12 cellular contexts compared by ENCODE assay signal in the genomic region with DNA sequence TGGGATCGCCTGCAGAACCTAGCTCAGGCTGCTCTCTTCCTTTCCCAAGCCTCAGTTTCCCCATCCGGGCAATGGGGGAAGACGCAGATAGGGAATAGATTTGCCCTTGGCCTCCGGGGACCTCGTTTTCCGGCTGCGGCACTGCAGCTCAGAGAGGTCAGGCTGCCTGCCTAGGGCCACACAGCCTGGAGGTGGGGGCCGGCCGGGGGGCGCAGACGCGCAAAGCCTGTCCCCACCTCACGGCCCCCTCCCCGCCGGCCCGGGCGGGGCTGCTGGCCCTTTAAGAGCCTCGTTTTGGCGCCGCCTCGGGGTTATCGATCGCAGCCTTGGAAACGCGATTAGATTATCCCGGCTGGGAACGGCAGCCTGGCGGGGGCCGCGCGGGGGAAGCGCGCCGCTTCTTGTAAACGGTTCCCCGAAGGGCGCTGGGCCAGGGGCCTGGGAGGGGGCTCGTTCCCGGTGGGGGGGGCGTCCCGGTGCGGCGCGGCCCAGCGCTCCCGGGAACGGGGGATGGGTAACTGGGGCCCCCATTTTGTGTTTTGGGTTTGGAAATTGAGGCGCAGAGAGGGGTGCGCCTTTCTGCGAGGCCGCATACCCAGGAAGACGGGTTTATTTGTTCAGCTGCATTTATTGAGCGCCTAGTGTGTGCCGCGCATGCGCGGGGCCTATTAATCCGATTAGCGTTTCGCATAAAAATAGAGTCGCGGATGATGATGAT. TPM values are rescaled to one million over a fixed set of nuclear protein-coding genes. Genes with fewer than 3 reads are reported as not detected.
DNase-seq lines count a peak whose midpoint lies in the region; ATAC-seq and TF ChIP-seq lines count a peak whose summit lies in the region.
"Had no signal": no experiment of that assay in that cellular context is flagged by ENCODE, and none has a peak within 500 bp of the region (broad histone marks: within the 10 kb centered on the region; RNA-seq: fewer than 3 reads in every experiment).

No MANE protein-coding gene starts in this region.

- H3K4me1 ChIP-seq in cardiac muscle cell (ENCODE audit: low read depth) (no peaks in the 10 kb centered on the region), adipocyte (ENCODE audit: control insufficient read depth, insufficient read depth, low read length) (no peaks in the 10 kb centered on the region), SJCRH30 (no peaks in the 10 kb centered on the region)

- intact Hi-C loops in left cardiac atrium (cut with DNase I): no loop called here

- H3K4me3 ChIP-seq in cardiac muscle cell (peak overlapping the region; percentile 9), adipocyte (ENCODE audit: low read length) (no peak overlapping the region), SJCRH30 (no peak overlapping the region)
- H3K4me3 ChIP-seq: psoas muscle had no signal

- H3K27me3 ChIP-seq in cardiac muscle cell: peaks cover 28% of the 10 kb centered on the region
- H3K27me3 ChIP-seq in adipocyte (replicated peaks; ENCODE audit: control insufficient read depth, insufficient read depth, low read length): peaks cover 44% of the 10 kb centered on the region
- peaks cover 6% of the 10 kb centered on the region; the same call in 1 of the 2 replicates for H3K27me3 ChIP-seq in SJCRH30

- H3K36me3 ChIP-seq in cardiac muscle cell: no peaks in the 10 kb centered on the region
- H3K36me3 ChIP-seq in adipocyte (ENCODE audit: control insufficient read depth, insufficient read depth, low read length, severe bottlenecking): no peaks in the 10 kb centered on the region
- H3K36me3 ChIP-seq in SJCRH30: no peaks in the 10 kb centered on the region

- no peak overlapping the region for H3K9ac ChIP-seq in adipocyte (ENCODE audit: low read length)

- DNase-seq in cardiac muscle cell (ENCODE audit: low read depth in 1 of 2, low spot score in 1 of 2): peak in 1 of 2 donors; percentile 40
- no peak for DNase-seq in left cardiac atrium
- DNase-seq in adipocyte (ENCODE audit: low read depth): peak; percentile 22
- peak; percentile 59 for DNase-seq in islet precursor cell
- DNase-seq in SJCRH30: no peak
- no peak for DNase-seq in putamen (ENCODE audit: low spot score)
- no peak for DNase-seq in activated CD4-positive, alpha-beta T cell treated with anti-CD3 and anti-CD28 coated beads, Interleukin-2, amount 50 U/mL, for 4 hours
- DNase-seq: activated B cell treated with CpG ODN at 0.5 μM for 24 hours, left ventricle myocardium superior, NCI-H2029, psoas muscle had no signal

- ATAC-seq in left cardiac atrium (no peak), GM21737 (IDR thresholded peaks at IDR 0.05; ENCODE audit: unreplicated experiment) (no peak)
- ATAC-seq: left ventricle myocardium superior, psoas muscle had no signal

- H3K9me3 ChIP-seq in cardiac muscle cell (ENCODE audit: low read depth) (no peaks in the 10 kb centered on the region), adipocyte (ENCODE audit: control insufficient read depth, low read length) (no peaks in the 10 kb centered on the region), SJCRH30 (replicated peaks) (no peaks in the 10 kb centered on the region)
- H3K9me3 ChIP-seq: psoas muscle had no signal

- no peak for TF ChIP-seq CTCF in cardiac muscle cell (IDR thresholded peaks at IDR 0.05; ENCODE audit: low read depth, low read length)

- H3K27ac ChIP-seq in cardiac muscle cell (no peak overlapping the region), SJCRH30 (no peak overlapping the region)
- H3K27ac ChIP-seq: psoas muscle had no signal

RNA-seq across cellular contexts. Expression of a gene that starts 23.4 kb away (rescaled TPM):
- total RNA-seq in cardiac muscle cell (250 and 281 TPM in 2 replicates), left cardiac atrium (10 to 100 TPM; 24.1 to 25.8 TPM)
- 110 and 136 TPM in 2 replicates for polyA plus RNA-seq in cardiac muscle cell
- 81.8 and 95.8 TPM in 2 replicates for total RNA-seq in SJCRH30 (2014; rRNA removed; shearing (Covaris generic))

Comparison
In these comparisons a context has a peak if more than half of its experiments do, and no peak if none do; other contexts are left out.
1. DNase-seq: peak in adipocyte (single experiment) and islet precursor cell (single experiment); none in left cardiac atrium (single experiment), SJCRH30 (0 of 2), putamen (single experiment) and activated CD4-positive, alpha-beta T cell treated with anti-CD3 and anti-CD28 coated beads, Interleukin-2, amount 50 U/mL, for 4 hours (0 of 2).